In genomic region chr1:236685917-236686814, GRCh38 we compare ENCODE assay signal across 8 cellular contexts. TPM values are rescaled to one million over a fixed set of nuclear protein-coding genes. Genes with fewer than 3 reads are reported as not detected.
DNase-seq lines count a peak whose midpoint lies in the region; ATAC-seq and TF ChIP-seq lines count a peak whose summit lies in the region.

TSS of gene ACTN2 (plus strand) at chr1:236686499. CDS start at chr1:236686674, 175 bp downstream.

- peaks cover 34% of the 10 kb centered on the region for H3K27me3 ChIP-seq in CD4-positive, alpha-beta T cell (ENCODE audit: control insufficient read depth, insufficient read depth, low read length)
- peaks cover 0 to 7% (median 0%) of the 10 kb centered on the region in 45 donors for H3K27me3 ChIP-seq in dorsolateral prefrontal cortex

- no peaks in the 10 kb centered on the region for H3K9me3 Mint-ChIP-seq in CD4-positive, alpha-beta T cell
- H3K9me3 Mint-ChIP-seq in activated CD4-positive, alpha-beta T cell treated with anti-CD3 and anti-CD28 coated beads, Interleukin-2, amount 10 ng/mL, durations not matched to agents 24 days and 14 days: peaks cover 5% of the 10 kb centered on the region

- peaks cover 26% of the 10 kb centered on the region for H3K4me1 Mint-ChIP-seq in CD4-positive, alpha-beta T cell (ENCODE audit: low read depth)
- peaks cover 9% of the 10 kb centered on the region for H3K4me1 Mint-ChIP-seq in activated CD4-positive, alpha-beta T cell treated with anti-CD3 and anti-CD28 coated beads, Interleukin-2, amount 10 ng/mL, durations not matched to agents 24 days and 14 days

- H3K27ac ChIP-seq in CD4-positive, alpha-beta T cell (ENCODE audit: low read depth, low read length): no peak within 1 kb of the TSS
- peak within 1 kb of the TSS in 43 of 59 donors; percentile 9 to 80 (median 54) for H3K27ac ChIP-seq in dorsolateral prefrontal cortex

- H3K4me3 ChIP-seq in dorsolateral prefrontal cortex: peak within 1 kb of the TSS; percentile 34 to 80 (median 70)

- peak; percentile 85 for ATAC-seq in CD4-positive, alpha-beta T cell (ENCODE audit: poor library complexity)
- ATAC-seq in GM21515 (IDR thresholded peaks at IDR 0.05; ENCODE audit: unreplicated experiment): peak; percentile 80

- peak within 1 kb of the TSS; percentile 75 for H3K4me3 Mint-ChIP-seq in CD4-positive, alpha-beta T cell
- H3K4me3 Mint-ChIP-seq in activated CD4-positive, alpha-beta T cell treated with anti-CD3 and anti-CD28 coated beads, Interleukin-2, amount 10 ng/mL, durations not matched to agents 24 days and 14 days: peak within 1 kb of the TSS; percentile 79

- POLR2A ChIA-PET in CD4-positive, alpha-beta T cell (lab: Charles Lee): no interaction called here

- H3K9me3 ChIP-seq in CD4-positive, alpha-beta T cell (ENCODE audit: control insufficient read depth, low read length): no peaks in the 10 kb centered on the region

- DNase-seq in CD4-positive, alpha-beta T cell: peak in 9 of 10 experiments; percentile 9 to 57 (median 28)
- DNase-seq in KBM-7: peak; percentile 12
- peak; percentile 79 for DNase-seq in activated CD4-positive, alpha-beta T cell treated with anti-CD3 and anti-CD28 coated beads, Interleukin-2, amount 10 ng/mL, durations not matched to agents 24 days and 14 days
- DNase-seq in dorsolateral prefrontal cortex: peak in 8 of 10 donors; percentile 20 to 70 (median 46)
- peak; percentile 3 to 38 for DNase-seq in lung microvascular endothelial cell (ENCODE audit: low read depth in 2 of 2)
- DNase-seq in stimulated activated CD8-positive, alpha-beta memory T cell treated with anti-CD3 and anti-CD28 coated beads, Interleukin-12 subunit alpha, Interleukin-12 subunit beta, amount 100 ng/mL, for 4 hours (ENCODE audit: low read depth): peak; percentile 19
- DNase-seq in NCI-H774 (lab: John Stamatoyannopoulos, UW): no peak

- H3K27ac Mint-ChIP-seq in CD4-positive, alpha-beta T cell: no peak within 1 kb of the TSS
- H3K27ac Mint-ChIP-seq in activated CD4-positive, alpha-beta T cell treated with anti-CD3 and anti-CD28 coated beads, Interleukin-2, amount 10 ng/mL, durations not matched to agents 24 days and 14 days: peak within 1 kb of the TSS; percentile 54

- TF ChIP-seq CTCF in CD4-positive, alpha-beta T cell (IDR thresholded peaks at IDR 0.05): no peak
- TF ChIP-seq CTCF in dorsolateral prefrontal cortex (IDR thresholded peaks at IDR 0.05 in 54 of 56, conservative IDR thresholded peaks at IDR 0.05 in 2 of 56; ENCODE audit: low read depth in 1 of 56, partially characterized antibody in 56 of 56): peak in 1 of 56 donors; percentile 21

- in situ Hi-C loops in KBM-7 (cut with MboI; ENCODE audit: low pct_unique_long_range_greater_than_20kb, low sequenced_read_pairs): no loop called here

- H3K36me3 Mint-ChIP-seq in CD4-positive, alpha-beta T cell (ENCODE audit: low read depth): no peaks in the 10 kb centered on the region
- H3K36me3 Mint-ChIP-seq in activated CD4-positive, alpha-beta T cell treated with anti-CD3 and anti-CD28 coated beads, Interleukin-2, amount 10 ng/mL, durations not matched to agents 24 days and 14 days (ENCODE audit: low read depth): peaks cover 4% of the 10 kb centered on the region

- intact Hi-C loops in CD4-positive, alpha-beta T cell (cut with DNase I, micrococcal nuclease): no loop called here
- intact Hi-C loops in activated CD4-positive, alpha-beta T cell treated with anti-CD3 and anti-CD28 coated beads, Interleukin-2, amount 10 ng/mL, durations not matched to agents 24 days and 14 days (cut with micrococcal nuclease): no loop called here
- intact Hi-C loops in dorsolateral prefrontal cortex (cut with DNase I): no loop called here

- CTCF ChIA-PET in CD4-positive, alpha-beta T cell (lab: Charles Lee): no interaction called here

- peaks cover 48% of the 10 kb centered on the region for H3K27me3 Mint-ChIP-seq in CD4-positive, alpha-beta T cell
- H3K27me3 Mint-ChIP-seq in activated CD4-positive, alpha-beta T cell treated with anti-CD3 and anti-CD28 coated beads, Interleukin-2, amount 10 ng/mL, durations not matched to agents 24 days and 14 days: peaks cover 51% of the 10 kb centered on the region

RNA-seq across cellular contexts. Expression of gene ACTN2, which starts in this region (rescaled TPM):
- total RNA-seq in CD4-positive, alpha-beta T cell: under 1 TPM in 1 of 2 experiments, not detected in 1; 0.28 TPM
- total RNA-seq in activated CD4-positive, alpha-beta T cell treated with anti-CD3 and anti-CD28 coated beads, Interleukin-2, amount 10 ng/mL, durations not matched to agents 24 days and 14 days: 0.40 and 0.44 TPM in 2 replicates
- 100 to 1,000 TPM in 2 of 120 experiments, 10 to 100 TPM in 118; 29.8 to 112 (median 69.1) TPM for total RNA-seq in dorsolateral prefrontal cortex
- under 0.01 TPM in 1 of 2 replicates, not detected in the other for total RNA-seq in lung microvascular endothelial cell

Comparison
In these comparisons a context has a peak if more than half of its experiments do, and no peak if none do; other contexts are left out.
1. RNA of gene ACTN2 (total RNA-seq): 29.8 to 112 TPM in dorsolateral prefrontal cortex; 0.40 to 0.44 TPM in activated CD4-positive, alpha-beta T cell treated with anti-CD3 and anti-CD28 coated beads, Interleukin-2, amount 10 ng/mL, durations not matched to agents 24 days and 14 days, 0.28 TPM in CD4-positive, alpha-beta T cell and under 0.01 TPM in lung microvascular endothelial cell; every median in the first group is over 10 times any median in the second.
2. Peak in DNase-seq and ATAC-seq in CD4-positive, alpha-beta T cell; RNA of the gene not detected or under 1 TPM.
3. Peak in DNase-seq in activated CD4-positive, alpha-beta T cell treated with anti-CD3 and anti-CD28 coated beads, Interleukin-2, amount 10 ng/mL, durations not matched to agents 24 days and 14 days; RNA of the gene not detected or under 1 TPM.
4. Peak in DNase-seq in lung microvascular endothelial cell; RNA of the gene not detected or under 1 TPM.